ENCODE assay signal across 8 cellular contexts in the genomic region with DNA sequence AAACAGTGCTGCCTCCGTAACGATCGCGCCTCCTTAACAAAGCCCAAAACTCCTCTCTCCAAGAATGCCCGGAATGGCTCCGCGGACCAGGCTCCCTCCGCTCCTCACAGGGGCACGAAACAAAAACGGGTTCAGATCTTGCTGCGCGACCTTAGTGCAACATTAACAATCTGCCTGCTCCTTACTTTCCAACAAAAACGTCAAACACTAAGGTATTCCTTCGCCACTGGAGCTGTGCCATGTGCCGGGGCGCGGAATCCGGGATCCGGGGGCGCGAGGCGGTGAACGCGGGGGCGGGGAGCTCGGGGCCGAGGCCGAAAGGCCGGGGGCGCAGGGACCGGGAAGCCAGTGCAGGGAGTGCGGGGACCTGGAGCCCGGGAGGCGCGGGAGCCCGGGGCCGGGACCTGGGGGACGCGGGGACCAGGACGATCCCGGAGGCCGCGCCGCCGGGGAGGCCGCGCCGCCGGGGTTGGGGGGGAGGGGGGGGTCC. TPM values are rescaled to one million over a fixed set of nuclear protein-coding genes. Genes with fewer than 3 reads are reported as not detected.
DNase-seq lines count a peak whose midpoint lies in the region; ATAC-seq and TF ChIP-seq lines count a peak whose summit lies in the region.

No MANE protein-coding gene starts in this region.

- H3K9me3 ChIP-seq in SU-DHL-6 (ENCODE audit: insufficient read depth, low read length) (no peaks in the 10 kb centered on the region), upper lobe of right lung (no peaks in the 10 kb centered on the region)
- H3K9me3 ChIP-seq in effector memory CD4-positive, alpha-beta T cell (ENCODE audit: control insufficient read depth, low read length) = no peaks in the 10 kb centered on the region

- H3K79me1 ChIP-seq in mesendoderm (ENCODE audit: low read length) = peaks cover 5% of the 10 kb centered on the region

- H3K23ac ChIP-seq in mesendoderm (ENCODE audit: low read length) = peak overlapping the region; percentile 72

- H2AFZ ChIP-seq in SU-DHL-6 (ENCODE audit: low read depth, low read length, severe bottlenecking) = no peak overlapping the region

- no peak overlapping the region for H2AK5ac ChIP-seq in mesendoderm (ENCODE audit: low read length)

- H3K4me1 ChIP-seq in effector memory CD4-positive, alpha-beta T cell (ENCODE audit: control insufficient read depth, insufficient read depth, low read length, poor library complexity, severe bottlenecking) = no peaks in the 10 kb centered on the region
- H3K4me1 ChIP-seq in mesendoderm (ENCODE audit: control insufficient read depth, low read depth, low read length) (no peaks in the 10 kb centered on the region), upper lobe of right lung (peaks cover 8% of the 10 kb centered on the region)

- H4K20me1 ChIP-seq in SU-DHL-6 (ENCODE audit: low read depth, low read length) = no peaks in the 10 kb centered on the region

- H3K36me3 ChIP-seq in SU-DHL-6 (ENCODE audit: low read length) (no peaks in the 10 kb centered on the region), mesendoderm (ENCODE audit: control insufficient read depth, insufficient read depth, low read length) (no peaks in the 10 kb centered on the region), upper lobe of right lung (no peaks in the 10 kb centered on the region)
- H3K36me3 ChIP-seq in effector memory CD4-positive, alpha-beta T cell (ENCODE audit: control insufficient read depth, insufficient read depth, low read length) = no peaks in the 10 kb centered on the region

- no peak overlapping the region for H2BK5ac ChIP-seq in mesendoderm (ENCODE audit: low read length)

- intact Hi-C loops in upper lobe of right lung (cut with DNase I) = no loop called here

- no peaks in the 10 kb centered on the region for H3K9me2 ChIP-seq in SU-DHL-6 (replicated peaks; ENCODE audit: insufficient read depth, low read length)

- DNase-seq in DMS 273 (lab: John Stamatoyannopoulos, UW; ENCODE audit: unreplicated experiment) = peak; percentile 43
- DNase-seq in DMS 273 treated with DMSO at 0.1 percent for 48 hours (lab: John Stamatoyannopoulos, UW) = no peak
- DNase-seq in effector memory CD4-positive, alpha-beta T cell = no peak
- DNase-seq in mesendoderm = peak; percentile 63
- DNase-seq in upper lobe of right lung = peak; percentile 73
- DNase-seq in HPDE6-E6E7 (ENCODE audit: extremely low spot score) = no peak

- no peak for TF ChIP-seq CTCF in SU-DHL-6 (IDR thresholded peaks at IDR 0.05; ENCODE audit: insufficient read depth, low read length, poor library complexity, severe bottlenecking)
- no peak for TF ChIP-seq CTCF in upper lobe of right lung (IDR thresholded peaks at IDR 0.05)

- no peaks in the 10 kb centered on the region for H3F3A ChIP-seq in SU-DHL-6 (ENCODE audit: insufficient read depth)

- ATAC-seq in HG02759 (IDR thresholded peaks at IDR 0.05; ENCODE audit: unreplicated experiment) = peak; percentile 9
- ATAC-seq in upper lobe of right lung = peak; percentile 0

- H3K27me3 ChIP-seq in SU-DHL-6 (ENCODE audit: low read length) (no peaks in the 10 kb centered on the region), mesendoderm (ENCODE audit: insufficient read depth, low read length, poor library complexity) (no peaks in the 10 kb centered on the region), upper lobe of right lung (no peaks in the 10 kb centered on the region)
- H3K27me3 ChIP-seq in effector memory CD4-positive, alpha-beta T cell (replicated peaks; ENCODE audit: control insufficient read depth, insufficient read depth, low read length, poor library complexity, severe bottlenecking) = no peaks in the 10 kb centered on the region

- H3K27ac ChIP-seq in SU-DHL-6 (ENCODE audit: low read depth, low read length) (no peak overlapping the region), mesendoderm (ENCODE audit: low read depth, low read length) (no peak overlapping the region), upper lobe of right lung (peak overlapping the region; percentile 84)
- H3K27ac ChIP-seq in effector memory CD4-positive, alpha-beta T cell (ENCODE audit: insufficient read depth, low read length, poor library complexity, severe bottlenecking) = no peak overlapping the region

- H2BK15ac ChIP-seq in mesendoderm (replicated peaks; ENCODE audit: low read depth) = no peak overlapping the region

- peak overlapping the region; percentile 54 for H3K18ac ChIP-seq in mesendoderm (ENCODE audit: low read length)

- H3K4me2 ChIP-seq in SU-DHL-6 (ENCODE audit: low read depth, low read length, poor library complexity, severe bottlenecking) (peak overlapping the region; percentile 49), mesendoderm (ENCODE audit: low read length) (peak overlapping the region; percentile 92)

- H4K5ac ChIP-seq in mesendoderm (ENCODE audit: low read length) = no peak overlapping the region

- H3K79me2 ChIP-seq in SU-DHL-6 (ENCODE audit: insufficient read depth, low read length) = no peaks in the 10 kb centered on the region
- peaks cover 12% of the 10 kb centered on the region for H3K79me2 ChIP-seq in mesendoderm (ENCODE audit: control insufficient read depth, insufficient read depth, low read length)

- no peak overlapping the region for H2BK120ac ChIP-seq in mesendoderm (ENCODE audit: low read depth, low read length)

- no peak overlapping the region for H3K9ac ChIP-seq in SU-DHL-6 (ENCODE audit: low read length)
- peak overlapping the region; percentile 95 for H3K9ac ChIP-seq in mesendoderm (ENCODE audit: low read length)

- peak overlapping the region; percentile 38 for H3K4ac ChIP-seq in mesendoderm (ENCODE audit: low read depth, low read length)

- WGBS in mesendoderm (ENCODE audit: extremely low coverage, insufficient coverage, low lambda C conversion rate) = no CpG with 5 or more reads among the region's 49 CpGs

- peak overlapping the region; percentile 60 for H4K8ac ChIP-seq in mesendoderm (ENCODE audit: low read depth, low read length)

- peak overlapping the region; percentile 85 for H3K56ac ChIP-seq in mesendoderm (ENCODE audit: low read length)

- H3K4me3 ChIP-seq in SU-DHL-6 (ENCODE audit: insufficient read depth, low read length, poor library complexity, severe bottlenecking) = peak overlapping the region; percentile 3
- H3K4me3 ChIP-seq in effector memory CD4-positive, alpha-beta T cell (ENCODE audit: insufficient read depth, low read depth, low read length, poor library complexity, severe bottlenecking) = peak overlapping the region; percentile 90
- peak overlapping the region; percentile 73 for H3K4me3 ChIP-seq in mesendoderm (ENCODE audit: low read length)
- peak overlapping the region; percentile 89 for H3K4me3 ChIP-seq in upper lobe of right lung

RNA-seq across cellular contexts. Expression of a gene that starts 0.4 kb away (rescaled TPM):
- polyA plus RNA-seq in mesendoderm (2013, experiment 1 of 2) = 41.4 TPM
- 43.9 TPM for polyA plus RNA-seq in mesendoderm (2013, experiment 2 of 2)
- 139 TPM for total RNA-seq in upper lobe of right lung

RNA-seq across cellular contexts. Expression of a gene that starts 59.6 kb away (rescaled TPM):
- 14.1 TPM for polyA plus RNA-seq in mesendoderm (2013, experiment 1 of 2)
- polyA plus RNA-seq in mesendoderm (2013, experiment 2 of 2) = 13.3 TPM
- total RNA-seq in upper lobe of right lung = 19.2 TPM

Comparison
In these comparisons a context has a peak if more than half of its experiments do, and no peak if none do; other contexts are left out.
1. DNase-seq: peak in DMS 273 (single experiment), mesendoderm (single experiment) and upper lobe of right lung (single experiment); none in DMS 273 treated with DMSO at 0.1 percent for 48 hours (single experiment), effector memory CD4-positive, alpha-beta T cell (0 of 3) and HPDE6-E6E7 (single experiment).
2. H3K4me3 ChIP-seq: peak in every context shown above with its lines; median percentile 90 in effector memory CD4-positive, alpha-beta T cell; 89 in upper lobe of right lung; 73 in mesendoderm; 3 in SU-DHL-6.